In genomic region chr14:93095742-93096510, GRCh38 we compare ENCODE assay signal across 15 cellular contexts.
"Had no signal": no experiment of that assay in that cellular context is flagged by ENCODE, and none has a peak within 500 bp of the region (broad histone marks: within the 10 kb centered on the region; RNA-seq: fewer than 3 reads in every experiment).

No MANE protein-coding gene starts in this region.

- H3K36me3 ChIP-seq: upper lobe of left lung had no signal

- H3K27ac Mint-ChIP-seq: activated T-cell treated with anti-CD3 and anti-CD28 coated beads, Interleukin-2, amount 50 U/mL, for 24 hours had no signal

- ATAC-seq: activated naive CD4-positive, alpha-beta T cell treated with anti-CD3 and anti-CD28 coated beads, Interleukin-2, amount 50 U/mL, for 72 hours; sciatic nerve; stimulated activated memory B cell treated with anti-CD40 and anti-IgM and Interleukin-4, amounts not matched to agents 10 μg/mL and 1 μg/mL and 100 μg/mL, for 72 hours had no signal

- H3K4me3 Mint-ChIP-seq: activated T-cell treated with anti-CD3 and anti-CD28 coated beads, Interleukin-2, amount 50 U/mL, for 24 hours; stimulated activated memory B cell treated with anti-CD40 and anti-IgM and Interleukin-4, amounts not matched to agents 10 μg/mL and 1 μg/mL and 100 μg/mL, for 72 hours had no signal

- H3K4me3 ChIP-seq: lung, psoas muscle, SK-N-MC, spleen, upper lobe of left lung had no signal

- DNase-seq: activated effector memory CD4-positive, alpha-beta T cell treated with anti-CD3 and anti-CD28 coated beads, Interleukin-2, amount 50 U/mL, for 16 hours; activated T-cell treated with anti-CD3 and anti-CD28 coated beads, Interleukin-2, amount 50 U/mL, for 24 hours; effector CD4-positive, alpha-beta T cell; foreskin melanocyte; midbrain; occipital lobe; psoas muscle; spleen; stimulated activated CD4-positive, alpha-beta T cell treated with anti-CD3 and anti-CD28 coated beads, Interleukin-1b, Interleukin-23, amount 100 ng/mL, for 48 hours; upper lobe of left lung had no signal

- H3K27me3 Mint-ChIP-seq: activated T-cell treated with anti-CD3 and anti-CD28 coated beads, Interleukin-2, amount 50 U/mL, for 24 hours; stimulated activated memory B cell treated with anti-CD40 and anti-IgM and Interleukin-4, amounts not matched to agents 10 μg/mL and 1 μg/mL and 100 μg/mL, for 72 hours had no signal

- H3K27me3 ChIP-seq: spleen, upper lobe of left lung had no signal

- H3K27ac ChIP-seq: psoas muscle, SK-N-MC, upper lobe of left lung had no signal

- H3K9me3 ChIP-seq: psoas muscle, spleen, upper lobe of left lung had no signal

- H3K9me3 Mint-ChIP-seq: activated naive CD4-positive, alpha-beta T cell treated with anti-CD3 and anti-CD28 coated beads, Interleukin-2, amount 50 U/mL, for 72 hours; activated T-cell treated with anti-CD3 and anti-CD28 coated beads, Interleukin-2, amount 50 U/mL, for 24 hours; stimulated activated memory B cell treated with anti-CD40 and anti-IgM and Interleukin-4, amounts not matched to agents 10 μg/mL and 1 μg/mL and 100 μg/mL, for 72 hours had no signal

- H3K36me3 Mint-ChIP-seq: activated naive CD4-positive, alpha-beta T cell treated with anti-CD3 and anti-CD28 coated beads, Interleukin-2, amount 50 U/mL, for 72 hours had no signal
